9 cellular contexts compared by ENCODE assay signal in the genomic region with DNA sequence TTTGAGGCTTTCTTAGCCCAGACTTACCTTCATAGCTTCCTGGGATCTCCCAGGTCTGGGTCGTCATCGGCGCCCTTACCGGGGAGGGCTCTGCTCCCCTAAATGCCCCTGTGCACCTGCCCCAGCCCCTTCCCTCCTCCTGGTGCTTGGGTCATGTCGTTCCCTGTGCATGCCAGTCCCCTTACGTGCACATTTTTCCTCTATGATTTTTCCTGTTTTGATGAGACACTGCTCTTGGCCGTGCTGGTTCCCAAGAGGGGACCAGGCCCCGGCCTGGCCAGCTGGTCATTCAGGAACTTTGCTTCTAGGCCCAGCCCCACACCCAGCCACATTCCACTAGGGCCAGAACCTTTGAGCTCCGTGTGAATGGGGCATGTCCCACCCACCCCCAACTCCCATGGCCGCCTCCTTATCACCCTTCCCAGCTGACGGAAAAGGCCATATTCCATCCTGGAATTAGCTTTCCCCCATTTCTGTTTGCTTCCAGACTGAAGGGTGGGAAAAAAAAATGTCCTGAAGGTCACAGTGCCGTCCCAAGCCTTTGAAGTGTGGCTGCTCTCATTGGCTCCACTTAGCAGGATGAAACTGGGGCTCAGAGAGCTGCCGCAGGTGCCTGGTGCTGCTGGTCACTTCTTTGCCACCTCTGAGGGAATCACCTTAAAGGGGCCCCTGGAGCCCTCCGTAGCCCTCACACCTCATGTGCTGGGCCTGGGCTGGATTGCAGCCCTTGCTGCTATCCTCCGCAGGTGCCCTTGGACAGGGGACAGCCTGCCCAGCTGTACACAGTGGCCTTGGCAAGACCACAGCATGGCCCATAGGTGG. TPM values are rescaled to one million over a fixed set of nuclear protein-coding genes. Genes with fewer than 3 reads are reported as not detected.
DNase-seq lines count a peak whose midpoint lies in the region; ATAC-seq and TF ChIP-seq lines count a peak whose summit lies in the region.
"Had no signal": no experiment of that assay in that cellular context is flagged by ENCODE, and none has a peak within 500 bp of the region (broad histone marks: within the 10 kb centered on the region; RNA-seq: fewer than 3 reads in every experiment).

No MANE protein-coding gene starts in this region.

- TF ChIP-seq CTCF in ascending aorta (IDR thresholded peaks at IDR 0.05), result no peak
- no peak for TF ChIP-seq CTCF in gastrocnemius medialis (IDR thresholded peaks at IDR 0.05 in 4 of 5, conservative IDR thresholded peaks at IDR 0.05 in 1 of 5)
- TF ChIP-seq CTCF in A673 (conservative IDR thresholded peaks at IDR 0.05; ENCODE audit: low read depth, low read length), result no peak

- in situ Hi-C loops in gastrocnemius medialis (cut with MboI; ENCODE audit: low sequenced_read_pairs in 4 of 4), result no loop called here

- H3K27me3 ChIP-seq in ascending aorta (no peaks in the 10 kb centered on the region), right cardiac atrium (ENCODE audit: control insufficient read depth, insufficient read depth) (no peaks in the 10 kb centered on the region), gastrocnemius medialis (no peaks in the 10 kb centered on the region), A673 (replicated peaks; ENCODE audit: insufficient read depth, low read depth, low read length, poor library complexity) (no peaks in the 10 kb centered on the region)

- intact Hi-C loops in ascending aorta (cut with DNase I), result loop anchor here (1.0 kb wide), 1 partner anchor 64 kb away; no protein-coding TSS in a partner anchor
- intact Hi-C loops in right cardiac atrium (cut with DNase I), result no loop called here
- intact Hi-C loops in gastrocnemius medialis (cut with DNase I; ENCODE audit: low total_unique reads), result no loop called here
- intact Hi-C loops in A673 (cut with micrococcal nuclease; ENCODE audit: unreplicated experiment), result no loop called here

- H3K9me3 ChIP-seq in ascending aorta (no peaks in the 10 kb centered on the region), right cardiac atrium (ENCODE audit: control insufficient read depth, low read length) (no peaks in the 10 kb centered on the region), gastrocnemius medialis (no peaks in the 10 kb centered on the region), A673 (ENCODE audit: low read depth, low read length, poor library complexity, severe bottlenecking) (no peaks in the 10 kb centered on the region)

- peak overlapping the region; percentile 1 to 51 for H3K4me3 ChIP-seq in ascending aorta
- no peak overlapping the region for H3K4me3 ChIP-seq in right cardiac atrium (ENCODE audit: low read length)
- no peak overlapping the region for H3K4me3 ChIP-seq in gastrocnemius medialis
- no peak overlapping the region for H3K4me3 ChIP-seq in A673 (ENCODE audit: low read depth, low read length, poor library complexity, severe bottlenecking)

- H3K4me1 ChIP-seq in ascending aorta, result peaks cover 36 to 67% of the 10 kb centered on the region in 2 donors
- peaks cover 36% of the 10 kb centered on the region for H3K4me1 ChIP-seq in right cardiac atrium (ENCODE audit: control insufficient read depth, insufficient read depth, low read length)
- H3K4me1 ChIP-seq in gastrocnemius medialis, result peaks cover 76 to 80% of the 10 kb centered on the region in 2 donors
- H3K4me1 ChIP-seq in A673 (ENCODE audit: insufficient read depth, low read length, poor library complexity, severe bottlenecking), result no peaks in the 10 kb centered on the region

- 34% methylated on average over 15 of the region's 15 CpGs for WGBS in right cardiac atrium

- H3K36me3 ChIP-seq in ascending aorta (no peaks in the 10 kb centered on the region), gastrocnemius medialis (no peaks in the 10 kb centered on the region), A673 (ENCODE audit: insufficient read depth, low read length, poor library complexity, severe bottlenecking) (no peaks in the 10 kb centered on the region)

- CTCF ChIA-PET in A673 (lab: Charles Lee), result no interaction called here

- BruUV-seq in A673 (replicated peaks; lab: Mats Ljungman, UMichigan), result no TSS peak

- H3K27ac ChIP-seq in ascending aorta (peak overlapping the region; percentile 88 to 97), right cardiac atrium (ENCODE audit: low read length) (peak overlapping the region; percentile 96), gastrocnemius medialis (peak overlapping the region; percentile 85 to 98 (median 94)), A673 (ENCODE audit: low read depth, low read length, poor library complexity, severe bottlenecking) (no peak overlapping the region)

- TF ChIP-seq POLR2A in gastrocnemius medialis (IDR thresholded peaks at IDR 0.05), result peak in 1 of 2 donors; percentile 26

- POLR2A ChIA-PET in A673 (lab: Charles Lee; ENCODE audit: low non-redundant PET), result no interaction called here

- ATAC-seq in right cardiac atrium (peak; percentile 71 to 84), gastrocnemius medialis (peak; percentile 13 to 15), HG02588 (IDR thresholded peaks at IDR 0.05; ENCODE audit: unreplicated experiment) (no peak), HG03378 (IDR thresholded peaks at IDR 0.05; ENCODE audit: unreplicated experiment) (no peak)

- DNase-seq in GM03348 (ENCODE audit: low spot score) (peak; percentile 88), ascending aorta (ENCODE audit: low spot score in 2 of 2) (peak in 1 of 2 donors; percentile 96), right cardiac atrium (peak; percentile 92 to 95 (median 92)), gastrocnemius medialis (peak; percentile 62 to 80), A673 (ENCODE audit: low spot score) (no peak)
- no peak for DNase-seq in activated T-cell treated with anti-CD3 and anti-CD28 coated beads, Interleukin-2, amount 50 U/mL, for 48 hours
- DNase-seq: NCI-H1930 had no signal

RNA-seq across cellular contexts. Expression of a gene that starts 25.1 kb away (rescaled TPM):
- total RNA-seq in ascending aorta (184 TPM), right cardiac atrium (10 to 100 TPM; 75.7 to 96.8 (median 86.9) TPM), gastrocnemius medialis (100 to 1,000 TPM in 1 of 4 donors, 10 to 100 TPM in 3; 54.4 to 108 (median 88.0) TPM), A673 (2021) (44.2 and 48.7 TPM in 2 replicates)
- 73.1 TPM for polyA plus RNA-seq in right cardiac atrium

Comparison
In these comparisons a context has a peak if more than half of its experiments do, and no peak if none do; other contexts are left out.
1. DNase-seq: peak in GM03348 (single experiment), right cardiac atrium (3 of 3) and gastrocnemius medialis (2 of 2); none in activated T-cell treated with anti-CD3 and anti-CD28 coated beads, Interleukin-2, amount 50 U/mL, for 48 hours (0 of 2) and A673 (single experiment).
2. H3K4me3 ChIP-seq: peak in ascending aorta (2 of 2); none in right cardiac atrium (single experiment), gastrocnemius medialis (0 of 4) and A673 (single experiment).
3. ATAC-seq: peak in right cardiac atrium (2 of 2) and gastrocnemius medialis (2 of 2); none in HG02588 (single experiment) and HG03378 (single experiment).